ENCODE assay signal across 1 cellular context in the genomic region with DNA sequence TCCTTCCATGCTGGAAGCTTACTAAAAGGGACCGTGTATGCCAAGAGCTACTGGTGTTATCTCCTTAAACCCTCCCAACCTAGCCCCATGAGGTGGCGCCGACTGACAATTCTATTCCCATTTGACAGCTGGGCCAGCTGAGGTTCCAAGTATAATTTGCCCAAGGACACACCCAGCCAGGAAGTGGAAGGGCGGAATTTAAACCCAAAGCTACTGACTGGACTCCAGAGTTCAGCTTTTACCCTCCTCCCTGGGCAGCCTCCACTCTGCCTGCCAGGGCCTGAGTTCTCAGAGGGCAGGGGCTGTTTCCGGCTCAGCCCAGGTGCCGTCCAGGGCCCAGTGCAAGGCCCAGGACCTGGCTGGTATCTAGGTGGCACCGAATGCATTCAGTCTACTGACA.
TF ChIP-seq lines count a peak whose summit lies in the region.

No MANE protein-coding gene starts in this region.

TF ChIP-seq in GM23338, 12 proteins besides CTCF, POLR2A, EP300 and RAD21 (continued from another document):
- TF ChIP-seq, protein P1, sequence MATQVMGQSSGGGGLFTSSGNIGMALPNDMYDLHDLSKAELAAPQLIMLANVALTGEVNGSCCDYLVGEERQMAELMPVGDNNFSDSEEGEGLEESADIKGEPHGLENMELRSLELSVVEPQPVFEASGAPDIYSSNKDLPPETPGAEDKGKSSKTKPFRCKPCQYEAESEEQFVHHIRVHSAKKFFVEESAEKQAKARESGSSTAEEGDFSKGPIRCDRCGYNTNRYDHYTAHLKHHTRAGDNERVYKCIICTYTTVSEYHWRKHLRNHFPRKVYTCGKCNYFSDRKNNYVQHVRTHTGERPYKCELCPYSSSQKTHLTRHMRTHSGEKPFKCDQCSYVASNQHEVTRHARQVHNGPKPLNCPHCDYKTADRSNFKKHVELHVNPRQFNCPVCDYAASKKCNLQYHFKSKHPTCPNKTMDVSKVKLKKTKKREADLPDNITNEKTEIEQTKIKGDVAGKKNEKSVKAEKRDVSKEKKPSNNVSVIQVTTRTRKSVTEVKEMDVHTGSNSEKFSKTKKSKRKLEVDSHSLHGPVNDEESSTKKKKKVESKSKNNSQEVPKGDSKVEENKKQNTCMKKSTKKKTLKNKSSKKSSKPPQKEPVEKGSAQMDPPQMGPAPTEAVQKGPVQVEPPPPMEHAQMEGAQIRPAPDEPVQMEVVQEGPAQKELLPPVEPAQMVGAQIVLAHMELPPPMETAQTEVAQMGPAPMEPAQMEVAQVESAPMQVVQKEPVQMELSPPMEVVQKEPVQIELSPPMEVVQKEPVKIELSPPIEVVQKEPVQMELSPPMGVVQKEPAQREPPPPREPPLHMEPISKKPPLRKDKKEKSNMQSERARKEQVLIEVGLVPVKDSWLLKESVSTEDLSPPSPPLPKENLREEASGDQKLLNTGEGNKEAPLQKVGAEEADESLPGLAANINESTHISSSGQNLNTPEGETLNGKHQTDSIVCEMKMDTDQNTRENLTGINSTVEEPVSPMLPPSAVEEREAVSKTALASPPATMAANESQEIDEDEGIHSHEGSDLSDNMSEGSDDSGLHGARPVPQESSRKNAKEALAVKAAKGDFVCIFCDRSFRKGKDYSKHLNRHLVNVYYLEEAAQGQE (IDR thresholded peaks at IDR 0.05; ENCODE audit: unreplicated experiment): no peak
- TF ChIP-seq POLR2AphosphoS5 (IDR thresholded peaks at IDR 0.05; ENCODE audit: low read depth) (no peak), EZH2 (IDR thresholded peaks at IDR 0.05; ENCODE audit: low read depth, unreplicated experiment) (no peak), ZNF114 (CRISPR knock-in tag; IDR thresholded peaks at IDR 0.05) (no peak), CREB1 (CRISPR knock-in tag; IDR thresholded peaks at IDR 0.05; ENCODE audit: low read depth) (no peak), STAT1 (IDR thresholded peaks at IDR 0.05; ENCODE audit: unreplicated experiment) (no peak), JUNB (IDR thresholded peaks at IDR 0.05; ENCODE audit: unreplicated experiment) (no peak), ZNF331 (CRISPR knock-in tag; IDR thresholded peaks at IDR 0.05; ENCODE audit: low read depth) (no peak)
- TF ChIP-seq, protein P2, sequence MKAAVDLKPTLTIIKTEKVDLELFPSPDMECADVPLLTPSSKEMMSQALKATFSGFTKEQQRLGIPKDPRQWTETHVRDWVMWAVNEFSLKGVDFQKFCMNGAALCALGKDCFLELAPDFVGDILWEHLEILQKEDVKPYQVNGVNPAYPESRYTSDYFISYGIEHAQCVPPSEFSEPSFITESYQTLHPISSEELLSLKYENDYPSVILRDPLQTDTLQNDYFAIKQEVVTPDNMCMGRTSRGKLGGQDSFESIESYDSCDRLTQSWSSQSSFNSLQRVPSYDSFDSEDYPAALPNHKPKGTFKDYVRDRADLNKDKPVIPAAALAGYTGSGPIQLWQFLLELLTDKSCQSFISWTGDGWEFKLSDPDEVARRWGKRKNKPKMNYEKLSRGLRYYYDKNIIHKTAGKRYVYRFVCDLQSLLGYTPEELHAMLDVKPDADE (IDR thresholded peaks at IDR 0.05): no peak
